32 cellular contexts compared by ENCODE assay signal in genomic region chr7:49320083-49320482, GRCh38.
"Had no signal": no experiment of that assay in that cellular context is flagged by ENCODE, and none has a peak within 500 bp of the region (broad histone marks: within the 10 kb centered on the region; RNA-seq: fewer than 3 reads in every experiment).

No MANE protein-coding gene starts in this region.

- H3K27ac ChIP-seq: adrenal gland, ascending aorta, body of pancreas, brain microvascular endothelial cell, breast epithelium, cardiac muscle cell had no signal

- H3K4me1 ChIP-seq: adrenal gland, ascending aorta, body of pancreas, breast epithelium had no signal

- H3K27me3 ChIP-seq: adrenal gland, ascending aorta, body of pancreas, brain microvascular endothelial cell, breast epithelium, cardiac muscle cell had no signal

- DNase-seq: activated effector memory CD4-positive, alpha-beta T cell treated with anti-CD3 and anti-CD28 coated beads, Interleukin-2, amount 50 U/mL, for 16 hours; activated effector memory CD4-positive, alpha-beta T cell treated with Interleukin-2 at 50 U/mL for 16 hours; activated gamma-delta T cell; activated gamma-delta T cell treated with Interleukin-2 at 50 U/mL for 16 hours; activated naive CD4-positive, alpha-beta T cell; activated naive CD4-positive, alpha-beta T cell treated with anti-CD3 and anti-CD28 coated beads for 36 hours; activated naive CD4-positive, alpha-beta T cell treated with anti-CD3 and anti-CD28 coated beads, Interleukin-2, amount 10 ng/mL, durations not matched to agents 7 days and 5 days; activated naive CD4-positive, alpha-beta T cell treated with anti-CD3 and anti-CD28 coated beads, Interleukin-2, amount 50 U/mL, for 16 hours; activated naive CD4-positive, alpha-beta T cell treated with Interleukin-2 at 50 U/mL for 16 hours; activated naive CD8-positive, alpha-beta T cell treated with anti-CD3 and anti-CD28 coated beads for 36 hours; activated naive CD8-positive, alpha-beta T cell treated with anti-CD3 and anti-CD28 coated beads, Interleukin-2, amount 10 ng/mL, durations not matched to agents 7 days and 5 days; activated naive CD8-positive, alpha-beta T cell treated with anti-CD3 and anti-CD28 coated beads, Interleukin-2, amount 50 U/mL, for 24 hours; activated T-cell treated with anti-CD3 and anti-CD28 coated beads, Interleukin-2, amount 50 U/mL, for 1 hour; activated T-cell treated with anti-CD3 and anti-CD28 coated beads, Interleukin-2, amount 50 U/mL, for 24 hours; activated T-cell treated with anti-CD3 and anti-CD28 coated beads, Interleukin-2, amount 50 U/mL, for 4 hours; activated T-cell treated with anti-CD3 and anti-CD28 coated beads, Interleukin-2, amount 50 U/mL, for 48 hours; activated T-cell treated with anti-CD3 and anti-CD28 coated beads, Interleukin-2, amount 50 U/mL, for 72 hours; adrenal gland; amniotic stem cell; amygdala; anterior cingulate cortex; aorta; body of pancreas; brain microvascular endothelial cell; caudate nucleus; central memory CD4-positive, alpha-beta T cell; cerebellar nuclear complex had no signal

- H3K9me3 ChIP-seq: adrenal gland, ascending aorta, body of pancreas, breast epithelium had no signal

- ATAC-seq: activated naive CD4-positive, alpha-beta T cell treated with anti-CD3 and anti-CD28 coated beads, Interleukin-2, amount 50 U/mL, for 72 hours; activated naive CD8-positive, alpha-beta T cell treated with anti-CD3 and anti-CD28 coated beads, Interleukin-2, amount 50 U/mL, for 24 hours; activated T-cell treated with anti-CD3 and anti-CD28 coated beads, Interleukin-2, amount 50 U/mL, for 4 hours; activated T-cell treated with anti-CD3 and anti-CD28 coated beads, Interleukin-2, amount 50 U/mL, for 72 hours; activated T-helper 17 cell treated with anti-CD3 and anti-CD28 coated beads, Interleukin-2, amount 50 U/mL, for 72 hours; body of pancreas had no signal

- H3K36me3 ChIP-seq: adrenal gland, ascending aorta, brain microvascular endothelial cell, breast epithelium, cardiac muscle cell had no signal

- H3K4me3 ChIP-seq: adrenal gland, ascending aorta, body of pancreas, breast epithelium, cardiac muscle cell had no signal
